Comparison of ENCODE assay signal across 9 cellular contexts in genomic region chr19:53903055-53903680, GRCh38. TPM values are rescaled to one million over a fixed set of nuclear protein-coding genes. Genes with fewer than 3 reads are reported as not detected.
DNase-seq lines count a peak whose midpoint lies in the region; ATAC-seq and TF ChIP-seq lines count a peak whose summit lies in the region.
"Had no signal": no experiment of that assay in that cellular context is flagged by ENCODE, and none has a peak within 500 bp of the region (broad histone marks: within the 10 kb centered on the region; RNA-seq: fewer than 3 reads in every experiment).

No MANE protein-coding gene starts in this region.

- DNase-seq in GM03348 (ENCODE audit: low spot score) = peak; percentile 39
- DNase-seq in LNCaP clone FGC (ENCODE audit: low read depth) = peak; percentile 59
- peak; percentile 40 for DNase-seq in amniotic stem cell (lab: John Stamatoyannopoulos, UW)
- DNase-seq: activated CD4-positive, CD25-positive, alpha-beta regulatory T cell had no signal

- 46% methylated on average over 4 of the region's 4 CpGs for WGBS in liver

- no peak overlapping the region for H3K27ac ChIP-seq in liver (ENCODE audit: low read depth in 1 of 2, low read length in 2 of 2)

- H3K36me3 ChIP-seq in liver (ENCODE audit: control insufficient read depth in 4 of 4, insufficient read depth in 3 of 4, low read depth in 1 of 4, low read length in 3 of 4) = no peaks in the 10 kb centered on the region

- TF ChIP-seq RAD21 in liver (IDR thresholded peaks at IDR 0.05) = no peak

- H3K4me1 ChIP-seq in liver (ENCODE audit: control insufficient read depth in 4 of 4, insufficient read depth in 4 of 4, low read length in 3 of 4) = no peaks in the 10 kb centered on the region

- no peak overlapping the region for H3K9ac ChIP-seq in liver (ENCODE audit: low read depth in 1 of 2, low read length in 2 of 2)

- H3K9me3 ChIP-seq in liver (ENCODE audit: control insufficient read depth in 4 of 4, low read length in 3 of 4) = no peaks in the 10 kb centered on the region

- no peak for TF ChIP-seq CTCF in LNCaP clone FGC (IDR thresholded peaks at IDR 0.05; ENCODE audit: control insufficient read depth, extremely low read depth, insufficient read depth)
- TF ChIP-seq CTCF in liver (IDR thresholded peaks at IDR 0.05; ENCODE audit: low read depth, low read length, missing input control) = no peak

- ATAC-seq in GM18517 (IDR thresholded peaks at IDR 0.05; ENCODE audit: unreplicated experiment) = no peak
- no peak for ATAC-seq in GM21526 (IDR thresholded peaks at IDR 0.05; ENCODE audit: low FRiP score, unreplicated experiment)
- ATAC-seq in GM18498 (IDR thresholded peaks at IDR 0.05; ENCODE audit: unreplicated experiment) = no peak

- H3K27me3 ChIP-seq in liver (ENCODE audit: control insufficient read depth in 4 of 4, insufficient read depth in 4 of 4, low read length in 3 of 4) = peaks cover 2 to 14% (median 8%) of the 10 kb centered on the region in 4 donors

- H3K4me3 ChIP-seq in LNCaP clone FGC (ENCODE audit: low read depth, low read length) = no peak overlapping the region
- H3K4me3 ChIP-seq in liver (ENCODE audit: low read depth in 1 of 3, low read length in 3 of 3) = no peak overlapping the region

TF ChIP-seq in liver, 16 proteins besides CTCF, POLR2A, EP300 and RAD21:
- TF ChIP-seq FOXA1 (IDR thresholded peaks at IDR 0.05) = no peak
- peak; percentile 99 for TF ChIP-seq REST (IDR thresholded peaks at IDR 0.05)

RNA-seq across cellular contexts. Expression of gene CACNG7, which starts 5.9 kb away (rescaled TPM):
- total RNA-seq in liver = not detected
- polyA plus RNA-seq in liver = not detected
- total RNA-seq: ureter had no signal

RNA-seq across cellular contexts. Expression of gene PRKCG, which starts 21.2 kb away (rescaled TPM):
- under 1 TPM in 1 of 2 donors, not detected in 1; 0.09 TPM for total RNA-seq in liver
- not detected for polyA plus RNA-seq in liver
- total RNA-seq: ureter had no signal

RNA-seq across cellular contexts. Expression of gene MYADM, which starts 35.5 kb away (rescaled TPM):
- 1 to 10 TPM; 2.6 to 4.4 TPM for total RNA-seq in liver
- polyA plus RNA-seq in liver = 10 to 100 TPM in 1 of 2 donors, 1 to 10 TPM in 1; 8.8 to 28.0 TPM

RNA-seq across cellular contexts. Expression of gene CACNG8, which starts 59.6 kb away (rescaled TPM):
- total RNA-seq in liver = not detected
- under 1 TPM in 1 of 2 donors, not detected in 1; under 0.01 TPM for polyA plus RNA-seq in liver
